In genomic region chr13:49055021-49055420, GRCh38 we compare ENCODE assay signal across 19 cellular contexts.
DNase-seq lines count a peak whose midpoint lies in the region; ATAC-seq and TF ChIP-seq lines count a peak whose summit lies in the region.
"Had no signal": no experiment of that assay in that cellular context is flagged by ENCODE, and none has a peak within 500 bp of the region (broad histone marks: within the 10 kb centered on the region; RNA-seq: fewer than 3 reads in every experiment).

No MANE protein-coding gene starts in this region.

- H3K4me1 ChIP-seq in HEK293 (ENCODE audit: control insufficient read depth, insufficient read depth, low read length) (no peaks in the 10 kb centered on the region), tibial artery (peaks cover 0 to 8% (median 0%) of the 10 kb centered on the region in 4 donors)
- H3K4me1 ChIP-seq: Caco-2 had no signal

- H3K36me3 Mint-ChIP-seq in activated T-helper 17 cell treated with anti-CD3 and anti-CD28 coated beads, Interleukin-2, amount 50 U/mL, for 72 hours (ENCODE audit: low read depth) = peaks cover 32% of the 10 kb centered on the region
- H3K36me3 Mint-ChIP-seq in central memory CD8-positive, alpha-beta T cell (ENCODE audit: insufficient read depth) = no peaks in the 10 kb centered on the region
- H3K36me3 Mint-ChIP-seq in stimulated activated naive B cell treated with anti-CD40 and anti-IgM and Interleukin-4, amounts not matched to agents 10 μg/mL and 1 μg/mL and 100 μg/mL, for 72 hours = peaks cover 24 to 57% of the 10 kb centered on the region in 2 donors
- H3K36me3 Mint-ChIP-seq in activated CD8-positive, alpha-beta T cell treated with anti-CD3 and anti-CD28 coated beads, Interleukin-2, amount 10 ng/mL, durations not matched to agents 7 days and 5 days (ENCODE audit: low read depth) = peaks cover 30% of the 10 kb centered on the region

- H3K27me3 ChIP-seq in tibial artery = no peaks in the 10 kb centered on the region
- H3K27me3 ChIP-seq: BLaER1 treated with 17β-estradiol and CSF1 and Interleukin-3, amounts not matched to agents 10 nM and 100 nM had no signal

- H3K4me3 Mint-ChIP-seq in activated T-helper 17 cell treated with anti-CD3 and anti-CD28 coated beads, Interleukin-2, amount 50 U/mL, for 72 hours = no peak overlapping the region
- no peak overlapping the region for H3K4me3 Mint-ChIP-seq in central memory CD8-positive, alpha-beta T cell
- H3K4me3 Mint-ChIP-seq in stimulated activated naive B cell treated with anti-CD40 and anti-IgM and Interleukin-4, amounts not matched to agents 10 μg/mL and 1 μg/mL and 100 μg/mL, for 72 hours = no peak overlapping the region
- H3K4me3 Mint-ChIP-seq in activated CD8-positive, alpha-beta T cell treated with anti-CD3 and anti-CD28 coated beads, Interleukin-2, amount 10 ng/mL, durations not matched to agents 7 days and 5 days = no peak overlapping the region
- H3K4me3 Mint-ChIP-seq: B cell; CD4-positive, alpha-beta T cell; CD8-positive, alpha-beta T cell had no signal

- ATAC-seq in activated T-helper 17 cell treated with anti-CD3 and anti-CD28 coated beads, Interleukin-2, amount 50 U/mL, for 72 hours (replicated peaks) = no peak
- no peak for ATAC-seq in central memory CD8-positive, alpha-beta T cell (replicated peaks; ENCODE audit: extremely low read depth, poor library complexity, severe bottlenecking)
- no peak for ATAC-seq in stimulated activated naive B cell treated with anti-CD40 and anti-IgM and Interleukin-4, amounts not matched to agents 10 μg/mL and 1 μg/mL and 100 μg/mL, for 72 hours (replicated peaks)
- no peak for ATAC-seq in activated CD8-positive, alpha-beta T cell treated with anti-CD3 and anti-CD28 coated beads, Interleukin-2, amount 10 ng/mL, durations not matched to agents 7 days and 5 days
- ATAC-seq: A549; CD8-positive, alpha-beta T cell had no signal

- H3K36me3 ChIP-seq in HEK293 (ENCODE audit: control insufficient read depth in 2 of 2, insufficient read depth in 1 of 2, low read length in 2 of 2) (no peaks in the 10 kb centered on the region), tibial artery (no peaks in the 10 kb centered on the region)

- POLR2A ChIA-PET in HEK293 (lab: Yijun Ruan, JAX) = no interaction called here
- POLR2A ChIA-PET in activated CD8-positive, alpha-beta T cell treated with anti-CD3 and anti-CD28 coated beads, Interleukin-2, amount 10 ng/mL, durations not matched to agents 7 days and 5 days (lab: Charles Lee) = no interaction called here

- H3K9me3 ChIP-seq in HEK293 (ENCODE audit: control insufficient read depth, insufficient read depth, low read depth, low read length) (no peaks in the 10 kb centered on the region), tibial artery (no peaks in the 10 kb centered on the region)
- H3K9me3 ChIP-seq: A549, Caco-2 had no signal

- H3K27ac Mint-ChIP-seq in activated T-helper 17 cell treated with anti-CD3 and anti-CD28 coated beads, Interleukin-2, amount 50 U/mL, for 72 hours = peak overlapping the region; percentile 16
- H3K27ac Mint-ChIP-seq in central memory CD8-positive, alpha-beta T cell (ENCODE audit: low read depth) = peak overlapping the region; percentile 8
- peak overlapping the region; percentile 60 for H3K27ac Mint-ChIP-seq in stimulated activated naive B cell treated with anti-CD40 and anti-IgM and Interleukin-4, amounts not matched to agents 10 μg/mL and 1 μg/mL and 100 μg/mL, for 72 hours
- no peak overlapping the region for H3K27ac Mint-ChIP-seq in activated CD8-positive, alpha-beta T cell treated with anti-CD3 and anti-CD28 coated beads, Interleukin-2, amount 10 ng/mL, durations not matched to agents 7 days and 5 days
- H3K27ac Mint-ChIP-seq: B cell; CD4-positive, alpha-beta T cell; CD8-positive, alpha-beta T cell had no signal

- no peaks in the 10 kb centered on the region for H3K27me3 Mint-ChIP-seq in activated T-helper 17 cell treated with anti-CD3 and anti-CD28 coated beads, Interleukin-2, amount 50 U/mL, for 72 hours
- H3K27me3 Mint-ChIP-seq in central memory CD8-positive, alpha-beta T cell = no peaks in the 10 kb centered on the region
- no peaks in the 10 kb centered on the region for H3K27me3 Mint-ChIP-seq in stimulated activated naive B cell treated with anti-CD40 and anti-IgM and Interleukin-4, amounts not matched to agents 10 μg/mL and 1 μg/mL and 100 μg/mL, for 72 hours
- no peaks in the 10 kb centered on the region for H3K27me3 Mint-ChIP-seq in activated CD8-positive, alpha-beta T cell treated with anti-CD3 and anti-CD28 coated beads, Interleukin-2, amount 10 ng/mL, durations not matched to agents 7 days and 5 days (ENCODE audit: low read depth)
- H3K27me3 Mint-ChIP-seq: B cell; CD4-positive, alpha-beta T cell had no signal

- H3K27ac ChIP-seq in HEK293 (ENCODE audit: extremely low read depth, low read depth, low read length) = no peak overlapping the region
- no peak overlapping the region for H3K27ac ChIP-seq in tibial artery
- H3K27ac ChIP-seq: 22Rv1; A549; BLaER1 treated with 17β-estradiol and CSF1 and Interleukin-3, amounts not matched to agents 10 nM and 100 nM; C4-2B had no signal

- intact Hi-C loops in tibial artery (cut with DNase I; ENCODE audit: low total_unique reads) = no loop called here

- CTCF ChIA-PET in HEK293 (lab: Yijun Ruan, JAX) = no interaction called here
- CTCF ChIA-PET in activated CD8-positive, alpha-beta T cell treated with anti-CD3 and anti-CD28 coated beads, Interleukin-2, amount 10 ng/mL, durations not matched to agents 7 days and 5 days (lab: Charles Lee) = no interaction called here

- H3K4me3 ChIP-seq in HEK293 (ENCODE audit: low read depth, low read length) (no peak overlapping the region), tibial artery (no peak overlapping the region)
- H3K4me3 ChIP-seq: A549; BLaER1 treated with 17β-estradiol and CSF1 and Interleukin-3, amounts not matched to agents 10 nM and 100 nM had no signal

- no peak for DNase-seq in central memory CD8-positive, alpha-beta T cell (ENCODE audit: low spot score in 2 of 2)
- DNase-seq in stimulated activated naive B cell treated with anti-CD40 and anti-IgM and Interleukin-4, amounts not matched to agents 10 μg/mL and 1 μg/mL and 100 μg/mL, for 72 hours = no peak
- DNase-seq in SHP77 (lab: John Stamatoyannopoulos, UW) = no peak
- DNase-seq in activated CD8-positive, alpha-beta T cell treated with anti-CD3 and anti-CD28 coated beads, Interleukin-2, amount 10 ng/mL, durations not matched to agents 7 days and 5 days = no peak
- DNase-seq in tibial artery = no peak
- DNase-seq: AML-193; Caco-2; Calu3; CD4-positive, alpha-beta T cell; DMS79 treated with DMSO at 0.1 percent for 48 hours; GF-D8 had no signal

- TF ChIP-seq CTCF in HEK293 (tag by site-specific recombination; IDR thresholded peaks at IDR 0.05) (no peak), tibial artery (IDR thresholded peaks at IDR 0.05) (no peak)

- no peaks in the 10 kb centered on the region for H3K9me3 Mint-ChIP-seq in activated T-helper 17 cell treated with anti-CD3 and anti-CD28 coated beads, Interleukin-2, amount 50 U/mL, for 72 hours
- H3K9me3 Mint-ChIP-seq in central memory CD8-positive, alpha-beta T cell = no peaks in the 10 kb centered on the region
- H3K9me3 Mint-ChIP-seq in stimulated activated naive B cell treated with anti-CD40 and anti-IgM and Interleukin-4, amounts not matched to agents 10 μg/mL and 1 μg/mL and 100 μg/mL, for 72 hours = peaks cover 0 to 2% of the 10 kb centered on the region in 2 donors
- peaks cover 3% of the 10 kb centered on the region for H3K9me3 Mint-ChIP-seq in activated CD8-positive, alpha-beta T cell treated with anti-CD3 and anti-CD28 coated beads, Interleukin-2, amount 10 ng/mL, durations not matched to agents 7 days and 5 days (ENCODE audit: insufficient read depth)
- H3K9me3 Mint-ChIP-seq: CD4-positive, alpha-beta T cell had no signal

- H3K4me1 Mint-ChIP-seq in activated T-helper 17 cell treated with anti-CD3 and anti-CD28 coated beads, Interleukin-2, amount 50 U/mL, for 72 hours = peaks cover 5% of the 10 kb centered on the region
- H3K4me1 Mint-ChIP-seq in central memory CD8-positive, alpha-beta T cell = peaks cover 26% of the 10 kb centered on the region
- peaks cover 14 to 17% of the 10 kb centered on the region in 2 donors for H3K4me1 Mint-ChIP-seq in stimulated activated naive B cell treated with anti-CD40 and anti-IgM and Interleukin-4, amounts not matched to agents 10 μg/mL and 1 μg/mL and 100 μg/mL, for 72 hours
- H3K4me1 Mint-ChIP-seq in activated CD8-positive, alpha-beta T cell treated with anti-CD3 and anti-CD28 coated beads, Interleukin-2, amount 10 ng/mL, durations not matched to agents 7 days and 5 days (ENCODE audit: low read depth) = no peaks in the 10 kb centered on the region

TF ChIP-seq in HEK293, 187 proteins besides CTCF, POLR2A, EP300 and RAD21:
- no peak for TF ChIP-seq ZBTB21 (tag by site-specific recombination; IDR thresholded peaks at IDR 0.05)
- peak; percentile 63; the same call in 1 of the 2 replicates for TF ChIP-seq ZNF121 (tag by site-specific recombination; IDR thresholded peaks at IDR 0.05)
